1 cellular context compared by ENCODE assay signal in the genomic region with DNA sequence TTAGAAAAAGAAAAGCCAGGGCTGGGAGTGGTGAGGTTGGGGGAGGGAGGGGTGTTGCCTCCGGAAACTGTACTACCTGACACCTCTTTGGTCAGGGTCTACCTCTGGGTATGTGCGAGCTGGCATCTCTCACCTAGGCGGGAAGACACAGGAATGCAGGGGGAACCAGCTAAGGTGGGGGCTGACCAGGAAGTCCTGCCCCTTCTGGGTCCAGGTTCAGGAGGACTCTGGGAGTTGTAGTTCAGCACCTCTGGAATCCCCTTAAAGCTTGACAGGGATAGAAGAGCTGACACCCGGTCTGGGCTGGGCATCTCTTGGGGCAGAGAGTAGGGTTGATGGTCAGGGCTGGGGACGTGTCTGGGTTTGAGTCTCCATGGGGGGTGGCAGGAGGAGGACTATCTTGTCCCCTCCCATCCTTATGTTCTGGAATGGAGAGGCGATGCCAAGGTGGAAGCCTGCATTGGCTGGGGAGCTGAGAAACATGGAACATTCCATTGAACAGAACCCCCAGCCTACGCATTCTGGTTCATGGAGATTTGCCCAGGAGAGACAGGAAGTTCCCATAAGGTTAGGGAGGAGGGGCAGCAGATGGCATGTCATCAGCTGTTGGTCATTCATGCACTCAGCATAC.
TF ChIP-seq lines count a peak whose summit lies in the region.

No MANE protein-coding gene starts in this region.

TF ChIP-seq in HEK293T, 16 proteins besides CTCF, POLR2A, EP300 and RAD21 (continued from another document):
- TF ChIP-seq PKNOX1 (IDR thresholded peaks at IDR 0.05) (no peak), TARDBP (IDR thresholded peaks at IDR 0.05) (no peak), BHLHE40 (IDR thresholded peaks at IDR 0.05; ENCODE audit: borderline replicate concordance) (no peak), CTBP1 (IDR thresholded peaks at IDR 0.05; ENCODE audit: borderline replicate concordance) (no peak), ZNF384 (IDR thresholded peaks at IDR 0.05) (no peak), NFRKB (IDR thresholded peaks at IDR 0.05) (no peak)
